Comparison of ENCODE assay signal across 12 cellular contexts in the genomic region with DNA sequence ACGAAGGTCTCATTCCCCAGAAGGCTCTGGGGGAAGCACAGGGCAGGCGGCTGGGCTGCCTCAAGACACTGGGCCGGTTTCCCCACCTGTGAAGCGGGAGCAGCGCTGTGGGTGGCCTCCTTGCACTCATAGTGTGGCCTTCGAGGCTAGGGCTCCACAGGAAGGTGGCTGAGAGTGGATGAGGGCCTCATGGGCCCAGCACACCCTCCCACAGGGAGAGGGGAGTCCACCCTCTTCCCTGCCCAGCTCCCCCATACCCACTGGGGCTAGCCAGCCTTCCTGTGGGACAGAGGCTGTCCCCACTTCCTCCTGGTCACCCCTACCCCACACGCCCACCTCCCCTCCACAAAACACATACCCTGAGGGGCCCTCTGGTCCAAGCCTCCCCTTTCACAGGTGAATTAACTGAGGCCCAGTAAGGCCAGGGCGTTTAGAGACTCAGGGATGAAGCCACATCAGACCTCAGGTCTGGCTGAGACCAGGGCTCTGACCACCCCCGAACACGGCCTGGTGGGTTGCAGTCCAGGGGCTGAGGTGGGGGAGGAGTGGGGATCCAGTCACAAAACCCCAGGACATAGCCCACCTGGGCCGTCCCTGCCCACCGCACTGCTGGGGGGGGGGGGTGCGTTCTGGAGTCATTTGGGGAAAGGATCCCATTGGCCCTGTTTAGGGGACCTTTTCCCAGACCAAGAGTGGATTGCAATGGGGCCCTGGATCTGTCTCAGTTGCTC. TPM values are rescaled to one million over a fixed set of nuclear protein-coding genes. Genes with fewer than 3 reads are reported as not detected.
DNase-seq lines count a peak whose midpoint lies in the region; ATAC-seq, FAIRE-seq and TF ChIP-seq lines count a peak whose summit lies in the region.
"Had no signal": no experiment of that assay in that cellular context is flagged by ENCODE, and none has a peak within 500 bp of the region (broad histone marks: within the 10 kb centered on the region; RNA-seq: fewer than 3 reads in every experiment).

No MANE protein-coding gene starts in this region.

- H3K4me1 ChIP-seq in BLaER1 treated with 17β-estradiol and CSF1 and Interleukin-3, amounts not matched to agents 10 nM and 100 nM = peaks cover 14 to 35% (median 26%) of the 10 kb centered on the region in 10 experiments
- peaks cover 4% of the 10 kb centered on the region; the same call in 1 of the 2 replicates for H3K4me1 ChIP-seq in HUES64 (ENCODE audit: insufficient read depth, low read length)
- peaks cover 41% of the 10 kb centered on the region for H3K4me1 ChIP-seq in endothelial cell of umbilical vein (ENCODE audit: control insufficient read depth, extremely low read depth, insufficient read depth, low read length)
- peaks cover 59 to 74% of the 10 kb centered on the region in 2 experiments for H3K4me1 ChIP-seq in neutrophil (ENCODE audit: control insufficient read depth in 1 of 2, insufficient read depth in 1 of 2, low read depth in 1 of 2, low read length in 1 of 2)

- no peak for DNase-seq in endothelial cell of umbilical vein (ENCODE audit: low read depth, low spot score)
- no peak for DNase-seq in G401 (ENCODE audit: low spot score)
- DNase-seq in GM13977 (ENCODE audit: low spot score) = no peak
- DNase-seq in COR-L47 (lab: John Stamatoyannopoulos, UW) = no peak
- DNase-seq: HCEC 1CT had no signal

- in situ Hi-C loops in G401 (cut with HindIII; ENCODE audit: low sequenced_read_pairs) = no loop called here
- in situ Hi-C loops in GM13977 (cut with MboI; ENCODE audit: low pct_unique_long_range_greater_than_20kb, low sequenced_read_pairs, unreplicated experiment) = no loop called here

- peak overlapping the region in 6 of 10 experiments; percentile 67 to 82 (median 74); a peak in 11 of 20 replicates for H3K4me3 ChIP-seq in BLaER1 treated with 17β-estradiol and CSF1 and Interleukin-3, amounts not matched to agents 10 nM and 100 nM
- H3K4me3 ChIP-seq in HUES64 (ENCODE audit: low read length) (peak overlapping the region; percentile 58; the same call in 1 of the 2 replicates), endothelial cell of umbilical vein (replicated peaks in 1 of 3; ENCODE audit: insufficient read depth in 1 of 3, low read depth in 1 of 3, low read length in 3 of 3) (peak overlapping the region; percentile 86 to 95 (median 94)), neutrophil (ENCODE audit: low read depth in 1 of 2, low read length in 1 of 2) (peak overlapping the region; percentile 95 to 98)

- H3K27ac ChIP-seq in BLaER1 treated with 17β-estradiol and CSF1 and Interleukin-3, amounts not matched to agents 10 nM and 100 nM = peak overlapping the region in 4 of 11 experiments; percentile 61 to 74 (median 68); a peak in 7 of 22 replicates
- H3K27ac ChIP-seq in HUES64 (ENCODE audit: low read depth, low read length) = no peak overlapping the region
- peak overlapping the region; percentile 77 for H3K27ac ChIP-seq in endothelial cell of umbilical vein (ENCODE audit: insufficient read depth, low read depth, low read length)
- peak overlapping the region; percentile 100 for H3K27ac ChIP-seq in neutrophil

- H3K27me3 ChIP-seq in BLaER1 treated with 17β-estradiol and CSF1 and Interleukin-3, amounts not matched to agents 10 nM and 100 nM = peaks cover 22 to 44% (median 31%) of the 10 kb centered on the region in 11 experiments; a peak in 20 of 22 replicates
- H3K27me3 ChIP-seq in HUES64 (ENCODE audit: insufficient read depth, low read length) = peaks cover 51% of the 10 kb centered on the region
- no peaks in the 10 kb centered on the region for H3K27me3 ChIP-seq in endothelial cell of umbilical vein (ENCODE audit: control insufficient read depth in 2 of 2, insufficient read depth in 2 of 2, low read length in 2 of 2)
- no peaks in the 10 kb centered on the region for H3K27me3 ChIP-seq in neutrophil

- BruUV-seq in endothelial cell of umbilical vein (replicated peaks; lab: Mats Ljungman, UMichigan) = TSS peak; percentile 27

- peak; percentile 8 for TF ChIP-seq POLR2A in endothelial cell of umbilical vein (IDR thresholded peaks at IDR 0.05; ENCODE audit: low read depth, low read length)

- H3K9me1 ChIP-seq in endothelial cell of umbilical vein (replicated peaks; ENCODE audit: control insufficient read depth, extremely low read depth, insufficient read depth, low read length) = no peaks in the 10 kb centered on the region

- dilution Hi-C loops in endothelial cell of umbilical vein (cut with MboI; ENCODE audit: extremely low pct_ligation_motif_present, low sequenced_read_pairs) = no loop called here

- peaks cover 56% of the 10 kb centered on the region for H3K79me2 ChIP-seq in endothelial cell of umbilical vein (ENCODE audit: control insufficient read depth, insufficient read depth, low read length)

- no peak for FAIRE-seq in endothelial cell of umbilical vein (lab: Jason Lieb, UNC)
- FAIRE-seq: urothelium cell line had no signal

- no peak overlapping the region for H2AFZ ChIP-seq in endothelial cell of umbilical vein (ENCODE audit: low read depth, low read length)

- H4K20me1 ChIP-seq in BLaER1 treated with 17β-estradiol and CSF1 and Interleukin-3, amounts not matched to agents 10 nM and 100 nM = peaks cover 0 to 45% (median 6%) of the 10 kb centered on the region in 11 experiments; a peak in 11 of 22 replicates
- no peaks in the 10 kb centered on the region for H4K20me1 ChIP-seq in endothelial cell of umbilical vein (replicated peaks; ENCODE audit: control insufficient read depth, extremely low read depth, insufficient read depth, low read length)

- CTCF ChIA-PET in endothelial cell of umbilical vein (lab: Charles Lee) = interaction anchor here (0.6 to 9.3 kb wide), 8 partner anchors 10 to 73 kb away, joined by 3 to 67 read pairs (median 3); no protein-coding TSS in a partner anchor

- POLR2A ChIA-PET in endothelial cell of umbilical vein (lab: Charles Lee) = interaction anchor here (0.9 to 1.8 kb wide), 2 partner anchors 35 to 61 kb away, joined by 6 to 8 read pairs; no protein-coding TSS in a partner anchor

- peak overlapping the region; percentile 75 to 94 (median 88) for H3K4me2 ChIP-seq in BLaER1 treated with 17β-estradiol and CSF1 and Interleukin-3, amounts not matched to agents 10 nM and 100 nM
- peak overlapping the region; percentile 79 for H3K4me2 ChIP-seq in endothelial cell of umbilical vein (ENCODE audit: insufficient read depth, low read length)

- 83% methylated on average over 12 of the region's 13 CpGs for WGBS in HUES64

- TF ChIP-seq CTCF in endothelial cell of umbilical vein (IDR thresholded peaks at IDR 0.05; ENCODE audit: extremely low read depth in 1 of 2, insufficient read depth in 1 of 2, low read depth in 1 of 2, low read length in 2 of 2) (no peak), neutrophil (IDR thresholded peaks at IDR 0.05) (no peak), GM13977 (IDR thresholded peaks at IDR 0.05; ENCODE audit: extremely low read depth, insufficient read depth, missing control alignments) (no peak)

- peaks cover 0 to 8% (median 6%) of the 10 kb centered on the region in 11 experiments; a peak in 16 of 22 replicates for H3K9me3 ChIP-seq in BLaER1 treated with 17β-estradiol and CSF1 and Interleukin-3, amounts not matched to agents 10 nM and 100 nM (replicated peaks in 1 of 11)
- H3K9me3 ChIP-seq in HUES64 (ENCODE audit: insufficient read depth, low read depth, low read length) = peaks cover 8% of the 10 kb centered on the region; the same call in 1 of the 2 replicates
- no peaks in the 10 kb centered on the region for H3K9me3 ChIP-seq in endothelial cell of umbilical vein (replicated peaks; ENCODE audit: control insufficient read depth, insufficient read depth, low read length)
- H3K9me3 ChIP-seq in neutrophil = no peaks in the 10 kb centered on the region

- peak overlapping the region in 9 of 11 experiments; percentile 44 to 81 (median 75); a peak in 11 of 22 replicates for H3K9ac ChIP-seq in BLaER1 treated with 17β-estradiol and CSF1 and Interleukin-3, amounts not matched to agents 10 nM and 100 nM
- no peak overlapping the region for H3K9ac ChIP-seq in HUES64 (ENCODE audit: low read depth, low read length)
- peak overlapping the region; percentile 90 for H3K9ac ChIP-seq in endothelial cell of umbilical vein (replicated peaks; ENCODE audit: extremely low read depth, insufficient read depth, low read length)

- ATAC-seq in GM21737 (IDR thresholded peaks at IDR 0.05; ENCODE audit: unreplicated experiment) = no peak
- ATAC-seq: gastroesophageal sphincter had no signal

- intact Hi-C loops in endothelial cell of umbilical vein (cut with micrococcal nuclease) = loop anchor here (2.0 kb wide), 2 partner anchors 19 to 61 kb away; no protein-coding TSS in a partner anchor

- no peaks in the 10 kb centered on the region; a peak in 2 of 22 replicates for H3K36me3 ChIP-seq in BLaER1 treated with 17β-estradiol and CSF1 and Interleukin-3, amounts not matched to agents 10 nM and 100 nM
- H3K36me3 ChIP-seq in HUES64 (ENCODE audit: insufficient read depth, low read length) (no peaks in the 10 kb centered on the region), endothelial cell of umbilical vein (ENCODE audit: control insufficient read depth in 2 of 2, extremely low read depth in 1 of 2, insufficient read depth in 2 of 2, low read length in 2 of 2) (no peaks in the 10 kb centered on the region), neutrophil (peaks cover 43% of the 10 kb centered on the region)
- H3K36me3 ChIP-seq: gastroesophageal sphincter, right atrium auricular region had no signal

RNA-seq across cellular contexts. Expression of gene ANPEP, which starts 1.1 kb away (rescaled TPM):
- 2.2 TPM for polyA plus RNA-seq in HUES64 (2013, experiment 1 of 2)
- polyA plus RNA-seq in HUES64 (2013, experiment 2 of 2) = 3.7 TPM
- 199 and 221 TPM in 2 replicates for total RNA-seq in endothelial cell of umbilical vein
- 177 and 190 TPM in 2 replicates for polyA plus RNA-seq in endothelial cell of umbilical vein
- polyA plus RNA-seq in endothelial cell of umbilical vein (2011; cell fraction: cytosol; rRNA removed) = 189 and 193 TPM in 2 replicates
- 268 and 281 TPM in 2 replicates for polyA plus RNA-seq in endothelial cell of umbilical vein (2011; cell fraction: nucleus; rRNA removed)
- 227 and 501 TPM in 2 replicates for polyA plus RNA-seq in endothelial cell of umbilical vein (2012)
- polyA minus RNA-seq in endothelial cell of umbilical vein = 193 and 209 TPM in 2 replicates
- not detected for polyA minus RNA-seq in endothelial cell of umbilical vein (2011; cell fraction: cytosol; rRNA and poly(A)+ RNA removed)
- 83.8 and 94.2 TPM in 2 replicates for polyA minus RNA-seq in endothelial cell of umbilical vein (2011; cell fraction: nucleus; rRNA and poly(A)+ RNA removed)
- total RNA-seq in G401 (2014; rRNA removed; shearing (Covaris generic)) = not detected in 2 replicates

RNA-seq across cellular contexts. Expression of gene MESP2, which starts 37.4 kb away (rescaled TPM):
- 0.70 TPM for polyA plus RNA-seq in HUES64 (2013, experiment 1 of 2)
- 0.32 TPM for polyA plus RNA-seq in HUES64 (2013, experiment 2 of 2)
- total RNA-seq in endothelial cell of umbilical vein = 0.42 TPM in 1 of 2 replicates, not detected in the other
- polyA plus RNA-seq in endothelial cell of umbilical vein = 0.21 and 0.43 TPM in 2 replicates
- polyA plus RNA-seq in endothelial cell of umbilical vein (2011; cell fraction: cytosol; rRNA removed) = 0.14 and 0.22 TPM in 2 replicates
- not detected in 2 replicates for polyA plus RNA-seq in endothelial cell of umbilical vein (2011; cell fraction: nucleus; rRNA removed)
- polyA plus RNA-seq in endothelial cell of umbilical vein (2012) = 0.27 and 0.64 TPM in 2 replicates
- not detected in 2 replicates for polyA minus RNA-seq in endothelial cell of umbilical vein
- not detected for polyA minus RNA-seq in endothelial cell of umbilical vein (2011; cell fraction: cytosol; rRNA and poly(A)+ RNA removed)
- not detected in 2 replicates for polyA minus RNA-seq in endothelial cell of umbilical vein (2011; cell fraction: nucleus; rRNA and poly(A)+ RNA removed)
- not detected in 2 replicates for total RNA-seq in G401 (2014; rRNA removed; shearing (Covaris generic))
- total RNA-seq: gastroesophageal sphincter, right atrium auricular region had no signal

Comparison
In these comparisons a context has a peak if more than half of its experiments do, and no peak if none do; other contexts are left out.
1. RNA of gene ANPEP, which starts 1.1 kb away (total RNA-seq): 199 to 221 TPM in endothelial cell of umbilical vein; not detected in G401; every median in the first group is over 100 times any median in the second.
2. Peak in every context shown above with its lines, with median percentiles within 50 percentile points of each other: H3K4me3 ChIP-seq.